In genomic region chr1:3604997-3605823, GRCh38 we compare ENCODE assay signal across 1 cellular context.
TF ChIP-seq lines count a peak whose summit lies in the region.

No MANE protein-coding gene starts in this region.

TF ChIP-seq in K562, 482 proteins besides CTCF, POLR2A, EP300 and RAD21 (continued from another document and continues in another):
- TF ChIP-seq, protein P1, sequence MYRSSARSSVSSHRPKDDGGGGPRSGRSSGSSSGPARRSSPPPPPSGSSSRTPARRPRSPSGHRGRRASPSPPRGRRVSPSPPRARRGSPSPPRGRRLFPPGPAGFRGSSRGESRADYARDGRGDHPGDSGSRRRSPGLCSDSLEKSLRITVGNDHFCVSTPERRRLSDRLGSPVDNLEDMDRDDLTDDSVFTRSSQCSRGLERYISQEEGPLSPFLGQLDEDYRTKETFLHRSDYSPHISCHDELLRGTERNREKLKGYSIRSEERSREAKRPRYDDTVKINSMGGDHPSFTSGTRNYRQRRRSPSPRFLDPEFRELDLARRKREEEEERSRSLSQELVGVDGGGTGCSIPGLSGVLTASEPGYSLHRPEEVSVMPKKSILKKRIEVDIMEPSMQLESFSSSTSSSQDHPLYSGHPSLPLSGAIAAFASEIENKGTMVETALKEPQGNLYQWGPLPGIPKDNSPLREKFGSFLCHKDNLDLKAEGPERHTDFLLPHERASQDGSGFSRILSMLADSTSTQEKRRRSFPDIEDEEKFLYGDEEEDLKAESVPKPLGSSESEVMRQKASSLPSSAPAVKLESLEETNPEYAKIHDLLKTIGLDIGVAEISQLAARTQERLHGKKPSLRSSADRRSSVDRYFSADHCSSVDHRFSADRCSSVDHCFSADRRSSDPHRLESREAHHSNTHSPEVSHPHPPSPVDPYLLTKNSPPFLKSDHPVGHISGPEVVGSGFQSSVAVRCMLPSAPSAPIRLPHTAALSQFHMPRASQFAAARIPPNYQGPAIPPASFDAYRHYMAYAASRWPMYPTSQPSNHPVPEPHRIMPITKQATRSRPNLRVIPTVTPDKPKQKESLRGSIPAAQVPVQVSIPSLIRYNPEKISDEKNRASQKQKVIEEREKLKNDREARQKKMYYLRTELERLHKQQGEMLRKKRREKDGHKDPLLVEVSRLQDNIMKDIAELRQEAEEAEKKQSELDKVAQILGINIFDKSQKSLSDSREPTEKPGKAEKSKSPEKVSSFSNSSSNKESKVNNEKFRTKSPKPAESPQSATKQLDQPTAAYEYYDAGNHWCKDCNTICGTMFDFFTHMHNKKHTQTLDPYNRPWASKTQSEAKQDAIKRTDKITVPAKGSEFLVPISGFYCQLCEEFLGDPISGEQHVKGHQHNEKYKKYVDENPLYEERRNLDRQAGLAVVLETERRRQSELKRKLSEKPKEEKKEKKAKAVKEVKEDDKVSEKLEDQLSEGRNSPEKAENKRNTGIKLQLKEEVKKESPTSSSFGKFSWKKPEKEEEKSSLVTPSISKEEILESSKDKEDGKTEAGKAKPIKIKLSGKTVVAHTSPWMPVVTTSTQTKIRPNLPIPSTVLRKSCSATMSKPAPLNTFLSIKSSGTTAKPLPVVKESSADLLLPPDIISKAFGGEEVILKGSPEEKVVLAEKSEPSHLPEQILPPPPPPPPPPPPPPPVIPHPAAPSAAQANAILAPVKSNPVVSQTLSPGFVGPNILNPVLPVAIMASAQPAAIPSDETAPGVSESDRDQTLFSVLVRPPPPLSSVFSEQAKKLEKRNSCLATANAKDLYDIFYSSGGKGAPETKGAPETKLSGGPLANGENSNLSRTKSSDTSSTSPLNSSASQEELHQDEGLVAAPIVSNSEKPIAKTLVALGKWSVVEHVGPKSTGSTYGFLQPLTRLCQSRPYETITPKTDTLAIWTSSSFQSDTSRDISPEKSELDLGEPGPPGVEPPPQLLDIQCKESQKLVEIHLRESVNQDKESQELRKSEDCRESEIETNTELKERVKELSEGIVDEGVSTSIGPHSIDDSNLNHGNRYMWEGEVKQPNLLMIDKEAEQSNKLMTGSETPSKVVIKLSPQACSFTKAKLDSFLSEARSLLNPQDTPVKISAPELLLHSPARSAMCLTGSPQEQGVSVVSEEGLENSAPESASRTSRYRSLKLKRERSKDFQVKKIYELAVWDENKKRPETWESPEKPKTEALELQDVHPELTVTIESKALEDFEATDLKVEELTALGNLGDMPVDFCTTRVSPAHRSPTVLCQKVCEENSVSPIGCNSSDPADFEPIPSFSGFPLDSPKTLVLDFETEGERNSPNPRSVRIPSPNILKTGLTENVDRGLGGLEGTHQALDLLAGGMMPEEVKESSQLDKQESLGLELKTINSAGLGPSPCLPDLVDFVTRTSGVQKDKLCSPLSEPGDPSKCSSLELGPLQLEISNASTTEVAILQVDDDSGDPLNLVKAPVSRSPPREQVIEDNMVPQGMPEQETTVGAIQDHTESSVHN (IDR thresholded peaks at IDR 0.05; ENCODE audit: borderline replicate concordance in 1 of 2, low read depth in 1 of 2), result no peak
- TF ChIP-seq SRF (CRISPR knock-in tag; IDR thresholded peaks at IDR 0.05), result no peak
- no peak for TF ChIP-seq ZNF444 (CRISPR knock-in tag; IDR thresholded peaks at IDR 0.05)
- TF ChIP-seq RBM15 (IDR thresholded peaks at IDR 0.05; ENCODE audit: insufficient read depth, low read length), result no peak
- no peak for TF ChIP-seq ZNF696 (CRISPR knock-in tag; conservative IDR thresholded peaks at IDR 0.05)
- TF ChIP-seq TOE1 (IDR thresholded peaks at IDR 0.05; ENCODE audit: borderline replicate concordance), result 0 out of 2 replicates have a peak, but pooled peaks have one; percentile 29
- no peak for TF ChIP-seq TOE1 (CRISPR knock-in tag; IDR thresholded peaks at IDR 0.05; ENCODE audit: borderline replicate concordance, low read depth)
- TF ChIP-seq ZNF197 (CRISPR knock-in tag; IDR thresholded peaks at IDR 0.05; ENCODE audit: low read depth), result no peak
- no peak for TF ChIP-seq KAT7 (CRISPR knock-in tag; IDR thresholded peaks at IDR 0.05; ENCODE audit: borderline replicate concordance)
- TF ChIP-seq SAFB (IDR thresholded peaks at IDR 0.05; ENCODE audit: borderline replicate concordance, low read depth, low read length), result no peak
- TF ChIP-seq FOXM1 (IDR thresholded peaks at IDR 0.05; ENCODE audit: low read depth), result no peak
- no peak for TF ChIP-seq FOXM1 (CRISPR knock-in tag; IDR thresholded peaks at IDR 0.05; ENCODE audit: low read depth)
- TF ChIP-seq CHD1 (IDR thresholded peaks at IDR 0.05; ENCODE audit: low read length), result no peak
- TF ChIP-seq ZNF740 (CRISPR knock-in tag; IDR thresholded peaks at IDR 0.05), result no peak
- no peak for TF ChIP-seq ZNF740 (tag; IDR thresholded peaks at IDR 0.05)
- TF ChIP-seq CBX3 (IDR thresholded peaks at IDR 0.05; ENCODE audit: borderline replicate concordance in 1 of 2, low read length in 2 of 2), result no peak
- TF ChIP-seq, protein P2, sequence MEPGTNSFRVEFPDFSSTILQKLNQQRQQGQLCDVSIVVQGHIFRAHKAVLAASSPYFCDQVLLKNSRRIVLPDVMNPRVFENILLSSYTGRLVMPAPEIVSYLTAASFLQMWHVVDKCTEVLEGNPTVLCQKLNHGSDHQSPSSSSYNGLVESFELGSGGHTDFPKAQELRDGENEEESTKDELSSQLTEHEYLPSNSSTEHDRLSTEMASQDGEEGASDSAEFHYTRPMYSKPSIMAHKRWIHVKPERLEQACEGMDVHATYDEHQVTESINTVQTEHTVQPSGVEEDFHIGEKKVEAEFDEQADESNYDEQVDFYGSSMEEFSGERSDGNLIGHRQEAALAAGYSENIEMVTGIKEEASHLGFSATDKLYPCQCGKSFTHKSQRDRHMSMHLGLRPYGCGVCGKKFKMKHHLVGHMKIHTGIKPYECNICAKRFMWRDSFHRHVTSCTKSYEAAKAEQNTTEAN (CRISPR knock-in tag; IDR thresholded peaks at IDR 0.05), result peak; percentile 98
- no peak for TF ChIP-seq POLR2G (IDR thresholded peaks at IDR 0.05; ENCODE audit: low read depth, low read length)
- TF ChIP-seq WHSC1 (IDR thresholded peaks at IDR 0.05; ENCODE audit: low read length), result no peak
- TF ChIP-seq ZKSCAN8 (CRISPR knock-in tag; IDR thresholded peaks at IDR 0.05), result no peak
- TF ChIP-seq MEF2A (IDR thresholded peaks at IDR 0.05; ENCODE audit: control insufficient read depth, low read depth, low read length), result no peak
- no peak for TF ChIP-seq ERF (CRISPR knock-in tag; IDR thresholded peaks at IDR 0.05)
- no peak for TF ChIP-seq IFI16 (CRISPR knock-in tag; IDR thresholded peaks at IDR 0.05)
- TF ChIP-seq ZEB2 (IDR thresholded peaks at IDR 0.05), result no peak
- no peak for TF ChIP-seq ZFPM2 (CRISPR knock-in tag; IDR thresholded peaks at IDR 0.05)
- TF ChIP-seq RNF2 (IDR thresholded peaks at IDR 0.05), result no peak
- TF ChIP-seq E2F3 (CRISPR knock-in tag; IDR thresholded peaks at IDR 0.05), result no peak
- no peak for TF ChIP-seq CHCHD3 (CRISPR knock-in tag; IDR thresholded peaks at IDR 0.05)
- no peak for TF ChIP-seq ZNF431 (CRISPR knock-in tag; IDR thresholded peaks at IDR 0.05)
- no peak for TF ChIP-seq POLR3A (IDR thresholded peaks at IDR 0.05; ENCODE audit: borderline replicate concordance, extremely low read depth, insufficient read depth, insufficient read length)
- TF ChIP-seq RBM17 (IDR thresholded peaks at IDR 0.05; ENCODE audit: borderline replicate concordance, low read depth, low read length), result no peak
- TF ChIP-seq TSC22D4 (tag; IDR thresholded peaks at IDR 0.05), result peak; percentile 21; the same call in 1 of the 2 replicates
- no peak for TF ChIP-seq KDM4B (IDR thresholded peaks at IDR 0.05; ENCODE audit: borderline replicate concordance in 2 of 2, low read depth in 1 of 2)
- no peak for TF ChIP-seq NFXL1 (CRISPR knock-in tag; IDR thresholded peaks at IDR 0.05)
- no peak for TF ChIP-seq XRCC3 (IDR thresholded peaks at IDR 0.05)
- no peak for TF ChIP-seq PTRF (tag; IDR thresholded peaks at IDR 0.05)
- no peak for TF ChIP-seq NFE2 (IDR thresholded peaks at IDR 0.05; ENCODE audit: low read depth)
- TF ChIP-seq SAFB2 (IDR thresholded peaks at IDR 0.05; ENCODE audit: borderline replicate concordance, low read depth, low read length, severe bottlenecking), result no peak
- TF ChIP-seq KLF10 (CRISPR knock-in tag; IDR thresholded peaks at IDR 0.05), result no peak
- peak; percentile 47 for TF ChIP-seq ARHGAP35 (IDR thresholded peaks at IDR 0.05; ENCODE audit: partially characterized antibody)
- no peak for TF ChIP-seq ZNF277 (CRISPR knock-in tag; IDR thresholded peaks at IDR 0.05; ENCODE audit: borderline replicate concordance)
- TF ChIP-seq, protein P3, sequence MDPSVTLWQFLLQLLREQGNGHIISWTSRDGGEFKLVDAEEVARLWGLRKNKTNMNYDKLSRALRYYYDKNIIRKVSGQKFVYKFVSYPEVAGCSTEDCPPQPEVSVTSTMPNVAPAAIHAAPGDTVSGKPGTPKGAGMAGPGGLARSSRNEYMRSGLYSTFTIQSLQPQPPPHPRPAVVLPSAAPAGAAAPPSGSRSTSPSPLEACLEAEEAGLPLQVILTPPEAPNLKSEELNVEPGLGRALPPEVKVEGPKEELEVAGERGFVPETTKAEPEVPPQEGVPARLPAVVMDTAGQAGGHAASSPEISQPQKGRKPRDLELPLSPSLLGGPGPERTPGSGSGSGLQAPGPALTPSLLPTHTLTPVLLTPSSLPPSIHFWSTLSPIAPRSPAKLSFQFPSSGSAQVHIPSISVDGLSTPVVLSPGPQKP (CRISPR knock-in tag; IDR thresholded peaks at IDR 0.05), result no peak
- no peak for TF ChIP-seq U2AF2 (optimal IDR thresholded peaks at IDR 0.05; ENCODE audit: low read depth, low read length)
- no peak for TF ChIP-seq SMARCA4 (IDR thresholded peaks at IDR 0.05)
- TF ChIP-seq HSF4 (CRISPR knock-in tag; IDR thresholded peaks at IDR 0.05; ENCODE audit: borderline replicate concordance), result no peak
- no peak for TF ChIP-seq SP2 (IDR thresholded peaks at IDR 0.05; ENCODE audit: extremely low read depth, low read depth, low read length, poor library complexity, severe bottlenecking)
- no peak for TF ChIP-seq PTTG1 (tag; IDR thresholded peaks at IDR 0.05; ENCODE audit: low read depth)
- no peak for TF ChIP-seq ETS2 (tag; IDR thresholded peaks at IDR 0.05; ENCODE audit: borderline replicate concordance, poor library complexity, severe bottlenecking)
- TF ChIP-seq CHD2 (IDR thresholded peaks at IDR 0.05; ENCODE audit: low read depth, low read length), result no peak
- no peak for TF ChIP-seq ZC3H4 (CRISPR knock-in tag; IDR thresholded peaks at IDR 0.05; ENCODE audit: borderline replicate concordance)
- no peak for TF ChIP-seq ZNF232 (CRISPR knock-in tag; IDR thresholded peaks at IDR 0.05)
- TF ChIP-seq NR2F6 (CRISPR knock-in tag; IDR thresholded peaks at IDR 0.05), result no peak
- no peak for TF ChIP-seq NFIX (CRISPR knock-in tag; IDR thresholded peaks at IDR 0.05; ENCODE audit: low read depth)
- no peak for TF ChIP-seq MBD1 (CRISPR knock-in tag; IDR thresholded peaks at IDR 0.05)
- TF ChIP-seq ZNF511 (CRISPR knock-in tag; IDR thresholded peaks at IDR 0.05), result no peak
- TF ChIP-seq MECOM (CRISPR knock-in tag; IDR thresholded peaks at IDR 0.05), result no peak
- TF ChIP-seq TAF15 (IDR thresholded peaks at IDR 0.05; ENCODE audit: low read depth, low read length), result no peak
- no peak for TF ChIP-seq ATF3 (IDR thresholded peaks at IDR 0.05)
- TF ChIP-seq ATF3 (CRISPR knock-in tag; conservative IDR thresholded peaks at IDR 0.05), result no peak
